Comparison of ENCODE assay signal across 28 cellular contexts in genomic region chrX:153714256-153714655, GRCh38. TPM values are rescaled to one million over a fixed set of nuclear protein-coding genes. Genes with fewer than 3 reads are reported as not detected.
"Had no signal": no experiment of that assay in that cellular context is flagged by ENCODE, and none has a peak within 500 bp of the region (broad histone marks: within the 10 kb centered on the region; RNA-seq: fewer than 3 reads in every experiment).

No MANE protein-coding gene starts in this region.

- H3K27ac ChIP-seq: esophagus squamous epithelium, gastrocnemius medialis, hepatocyte, neutrophil, right lobe of liver, testis, transverse colon, VCaP had no signal

- H3K9me3 Mint-ChIP-seq: activated CD4-positive, alpha-beta memory T cell treated with anti-CD3 and anti-CD28 coated beads for 36 hours; activated naive CD4-positive, alpha-beta T cell treated with anti-CD3 and anti-CD28 coated beads, Interleukin-2, amount 50 U/mL, for 24 hours; activated naive CD8-positive, alpha-beta T cell treated with anti-CD3 and anti-CD28 coated beads, Interleukin-2, amount 50 U/mL, for 24 hours; activated T-cell treated with anti-CD3 and anti-CD28 coated beads, Interleukin-2, amount 50 U/mL, for 4 hours; activated T-helper 2 cell treated with anti-CD3 and anti-CD28 coated beads, Interferon-gamma antibody, Interleukin-2, Interleukin-4, amounts not matched to agents 10 μg/mL and 5 μg/mL and 100 μg/mL, durations not matched to agents 14 hours and 24 hours and 36 hours; T-helper 1 cell treated with Interleukin-12 subunit alpha and Interleukin-12 subunit beta and Interleukin-4 antibody, amounts not matched to agents 30 μg/mL and 1 μg/mL, for 36 hours had no signal

- H3K4me1 Mint-ChIP-seq: nephron had no signal

- H3K27ac Mint-ChIP-seq: activated CD4-positive, alpha-beta memory T cell treated with anti-CD3 and anti-CD28 coated beads for 36 hours; activated naive CD8-positive, alpha-beta T cell treated with anti-CD3 and anti-CD28 coated beads, Interleukin-2, amount 50 U/mL, for 24 hours; activated T-helper 2 cell treated with anti-CD3 and anti-CD28 coated beads, Interferon-gamma antibody, Interleukin-2, Interleukin-4, amounts not matched to agents 10 μg/mL and 5 μg/mL and 100 μg/mL, durations not matched to agents 14 hours and 24 hours and 36 hours; nephron; progenitor cell of endocrine pancreas; T-helper 1 cell treated with Interleukin-12 subunit alpha and Interleukin-12 subunit beta and Interleukin-4 antibody, amounts not matched to agents 30 μg/mL and 1 μg/mL, for 36 hours had no signal

- H3K27me3 Mint-ChIP-seq: activated CD4-positive, alpha-beta memory T cell treated with anti-CD3 and anti-CD28 coated beads for 36 hours; activated naive CD4-positive, alpha-beta T cell treated with anti-CD3 and anti-CD28 coated beads, Interleukin-2, amount 50 U/mL, for 24 hours; activated naive CD8-positive, alpha-beta T cell treated with anti-CD3 and anti-CD28 coated beads, Interleukin-2, amount 50 U/mL, for 24 hours; progenitor cell of endocrine pancreas had no signal

- DNase-seq: activated CD4-positive, alpha-beta memory T cell treated with anti-CD3 and anti-CD28 coated beads for 36 hours; activated CD4-positive, alpha-beta T cell treated with anti-CD3 and anti-CD28 coated beads for 48 hours; activated CD8-positive, alpha-beta memory T cell treated with anti-CD3 and anti-CD28 coated beads, Interleukin-2, amount 50 U/mL, for 48 hours; activated naive CD8-positive, alpha-beta T cell treated with anti-CD3 and anti-CD28 coated beads, Interleukin-2, amount 50 U/mL, for 24 hours; activated T-cell treated with anti-CD3 and anti-CD28 coated beads, Interleukin-2, amount 50 U/mL, for 4 hours; amygdala; caudate nucleus; cortex of kidney; esophagus squamous epithelium; gastrocnemius medialis; glutamatergic neuron; left colon; mammary epithelial cell; right lobe of liver; stimulated activated CD4-positive, alpha-beta T cell treated with anti-CD3 and anti-CD28 coated beads, Interleukin-2, amount 100 ng/mL, for 48 hours; stimulated activated naive CD8-positive, alpha-beta T cell treated with anti-CD3 and anti-CD28 coated beads, Interleukin-15, Interleukin-2, amounts not matched to agents 100 U/mL and 50 U/mL, for 24 hours; T-helper 9 cell; testis; transverse colon had no signal

- H3K4me3 Mint-ChIP-seq: activated CD4-positive, alpha-beta memory T cell treated with anti-CD3 and anti-CD28 coated beads for 36 hours; activated naive CD4-positive, alpha-beta T cell treated with anti-CD3 and anti-CD28 coated beads, Interleukin-2, amount 50 U/mL, for 24 hours; activated naive CD8-positive, alpha-beta T cell treated with anti-CD3 and anti-CD28 coated beads, Interleukin-2, amount 50 U/mL, for 24 hours; activated T-cell treated with anti-CD3 and anti-CD28 coated beads, Interleukin-2, amount 50 U/mL, for 4 hours; nephron; T-helper 1 cell treated with Interleukin-12 subunit alpha and Interleukin-12 subunit beta and Interleukin-4 antibody, amounts not matched to agents 30 μg/mL and 1 μg/mL, for 36 hours had no signal

- ATAC-seq: activated naive CD8-positive, alpha-beta T cell treated with anti-CD3 and anti-CD28 coated beads, Interleukin-2, amount 50 U/mL, for 24 hours; activated T-cell treated with anti-CD3 and anti-CD28 coated beads, Interleukin-2, amount 50 U/mL, for 4 hours; gastrocnemius medialis; left colon; stimulated activated naive CD8-positive, alpha-beta T cell treated with anti-CD3 and anti-CD28 coated beads, Interleukin-15, Interleukin-2, amounts not matched to agents 100 U/mL and 50 U/mL, for 24 hours had no signal

RNA-seq across cellular contexts. Expression of gene PNCK, which starts 40.6 kb away (rescaled TPM):
- total RNA-seq: skeletal muscle tissue had no signal
